ENCODE assay signal across 1 cellular context in the genomic region with DNA sequence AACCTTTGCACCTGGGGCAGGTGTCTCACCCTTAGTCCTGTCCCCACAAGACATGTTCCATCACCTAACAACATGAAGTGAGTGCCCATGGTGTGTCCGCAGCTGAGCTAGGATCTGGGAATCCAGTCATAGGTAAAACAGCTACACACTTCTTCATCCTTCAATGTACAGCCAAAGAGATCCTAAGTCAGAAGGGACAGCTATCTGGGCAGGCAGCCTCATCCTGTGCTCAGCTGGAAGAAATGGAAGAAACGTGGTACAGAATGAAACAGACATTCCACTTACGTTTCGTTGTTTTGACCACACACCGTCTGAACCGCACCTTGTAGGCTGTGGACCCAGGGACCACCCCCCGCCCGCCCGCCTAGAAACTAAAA.
TF ChIP-seq lines count a peak whose summit lies in the region.

No MANE protein-coding gene starts in this region.

TF ChIP-seq in H1, 55 proteins besides CTCF, POLR2A, EP300 and RAD21:
- TF ChIP-seq ASH2L (IDR thresholded peaks at IDR 0.05; ENCODE audit: low read length) (peak; percentile 15), SRF (IDR thresholded peaks at IDR 0.05; ENCODE audit: low read depth, low read length) (no peak)
